Comparison of ENCODE assay signal across 14 cellular contexts in the genomic region with DNA sequence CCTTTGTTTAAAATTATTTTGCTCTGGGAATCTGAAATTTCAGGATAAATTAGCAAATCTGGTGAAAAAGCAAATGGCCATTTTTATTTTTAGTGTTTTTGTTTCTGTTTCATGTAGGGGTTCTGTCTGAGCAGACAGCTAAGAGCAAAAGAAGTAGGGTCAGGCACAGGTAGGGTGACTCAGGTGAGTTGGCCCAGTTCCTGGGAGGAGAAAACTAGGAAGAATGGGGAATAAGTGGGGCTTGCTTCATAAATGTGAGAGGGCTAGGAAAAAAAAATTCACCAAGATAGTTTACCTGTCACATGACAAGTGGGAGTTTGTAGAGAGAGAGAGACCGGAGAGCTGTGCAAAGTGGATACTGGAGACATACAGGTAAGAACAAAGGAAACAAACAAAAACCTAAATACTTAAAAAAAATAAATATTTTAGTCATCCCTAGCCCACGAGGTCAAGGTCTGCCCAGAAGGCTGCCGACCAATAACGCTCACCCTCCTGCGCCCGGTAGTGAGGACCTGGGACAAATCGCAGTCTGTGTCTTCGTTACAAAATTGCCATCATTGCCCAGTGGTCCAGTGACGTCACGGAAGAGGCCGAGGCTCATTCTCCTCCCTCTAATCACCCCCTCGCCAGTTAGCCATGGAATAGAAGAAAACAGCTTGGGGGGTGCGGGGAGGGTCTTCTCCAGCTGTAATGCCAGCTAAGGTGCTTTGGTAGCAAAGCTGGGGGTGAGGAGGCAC. TPM values are rescaled to one million over a fixed set of nuclear protein-coding genes. Genes with fewer than 3 reads are reported as not detected.
DNase-seq lines count a peak whose midpoint lies in the region; ATAC-seq and TF ChIP-seq lines count a peak whose summit lies in the region.
"Had no signal": no experiment of that assay in that cellular context is flagged by ENCODE, and none has a peak within 500 bp of the region (broad histone marks: within the 10 kb centered on the region; RNA-seq: fewer than 3 reads in every experiment).

No MANE protein-coding gene starts in this region.

- H3K9me3 ChIP-seq in Peyer's patch (no peaks in the 10 kb centered on the region), mucosa of stomach (ENCODE audit: control insufficient read depth, low read length) (no peaks in the 10 kb centered on the region), thyroid gland (no peaks in the 10 kb centered on the region)

- H3K4me1 Mint-ChIP-seq in endothelial cell (ENCODE audit: unreplicated experiment): peaks cover 47% of the 10 kb centered on the region

- H3K4me3 ChIP-seq in Peyer's patch: peak overlapping the region; percentile 17 to 56 (median 44)
- peak overlapping the region; percentile 43 for H3K4me3 ChIP-seq in mucosa of stomach (ENCODE audit: low read length)
- peak overlapping the region in 2 of 3 donors; percentile 3 to 53 for H3K4me3 ChIP-seq in thyroid gland (replicated peaks in 1 of 3)

- H3K36me3 Mint-ChIP-seq in endothelial cell (ENCODE audit: low read depth, unreplicated experiment): peaks cover 7% of the 10 kb centered on the region

- H3K4me1 ChIP-seq in Peyer's patch (peaks cover 0 to 36% (median 0%) of the 10 kb centered on the region in 4 donors), mucosa of stomach (ENCODE audit: control insufficient read depth, insufficient read depth, low read length) (peaks cover 49% of the 10 kb centered on the region), thyroid gland (peaks cover 24 to 47% of the 10 kb centered on the region in 2 donors)

- H3K27me3 ChIP-seq in Peyer's patch (peaks cover 0 to 12% of the 10 kb centered on the region in 2 donors), mucosa of stomach (ENCODE audit: control insufficient read depth, insufficient read depth, low read length) (peaks cover 4% of the 10 kb centered on the region), thyroid gland (no peaks in the 10 kb centered on the region)

- intact Hi-C loops in thyroid gland (cut with DNase I): loop anchor here (10.0 kb wide), 1 partner anchor 298 kb away; no protein-coding TSS in a partner anchor

- peak overlapping the region; percentile 35 for H3K9ac ChIP-seq in mucosa of stomach (ENCODE audit: low read length)

- TF ChIP-seq CTCF in Peyer's patch (IDR thresholded peaks at IDR 0.05) (no peak), endothelial cell (IDR thresholded peaks at IDR 0.05; ENCODE audit: unreplicated experiment) (no peak), thyroid gland (IDR thresholded peaks at IDR 0.05) (no peak)

- peak overlapping the region; percentile 96 for H3K4me3 Mint-ChIP-seq in endothelial cell (ENCODE audit: unreplicated experiment)

- H3K36me3 ChIP-seq in Peyer's patch (no peaks in the 10 kb centered on the region), mucosa of stomach (ENCODE audit: control insufficient read depth, insufficient read depth, low read length) (no peaks in the 10 kb centered on the region), thyroid gland (no peaks in the 10 kb centered on the region)

- H3K27me3 Mint-ChIP-seq in endothelial cell (ENCODE audit: unreplicated experiment): peaks cover 12% of the 10 kb centered on the region

- peak overlapping the region; percentile 32 for H3K27ac Mint-ChIP-seq in endothelial cell (ENCODE audit: unreplicated experiment)

- H3K27ac ChIP-seq in Peyer's patch (no peak overlapping the region), thyroid gland (peak overlapping the region; percentile 11 to 88 (median 85))

- DNase-seq in Peyer's patch (no peak), endothelial cell (ENCODE audit: low spot score) (no peak), thyroid gland (peak; percentile 69 to 70)
- DNase-seq: activated CD4-positive, CD25-positive, alpha-beta regulatory T cell treated with anti-CD3 and anti-CD28 coated beads, Interleukin-2, amount 50 U/mL, for 72 hours; activated gamma-delta T cell treated with Interleukin-2 at 50 U/mL for 16 hours; effector memory CD4-positive, alpha-beta T cell; kidney glomerular epithelial cell; NCI-H2081 treated with DMSO at 0.1 percent for 48 hours; SHP77 had no signal

- ATAC-seq in GM21529 (IDR thresholded peaks at IDR 0.05; ENCODE audit: unreplicated experiment): no peak
- ATAC-seq in GM19395 (IDR thresholded peaks at IDR 0.05; ENCODE audit: unreplicated experiment): no peak
- ATAC-seq in HG03108 (IDR thresholded peaks at IDR 0.05; ENCODE audit: unreplicated experiment): no peak

- WGBS in thyroid gland, 2 donors: 44 to 53% methylated on average over 13 of the region's 13 CpGs

- peaks cover 4% of the 10 kb centered on the region for H3K9me3 Mint-ChIP-seq in endothelial cell (ENCODE audit: unreplicated experiment)

- TF ChIP-seq POLR2A in Peyer's patch (IDR thresholded peaks at IDR 0.05): no peak
- TF ChIP-seq POLR2A in thyroid gland (IDR thresholded peaks at IDR 0.05): no peak

RNA-seq across cellular contexts. Expression of a gene that starts 2.3 kb away (rescaled TPM):
- 10 to 100 TPM in 3 of 4 donors, 1 to 10 TPM in 1; 7.9 to 31.4 (median 12.9) TPM for total RNA-seq in Peyer's patch
- total RNA-seq in endothelial cell (ENCODE audit: unreplicated experiment): 90.4 TPM
- 10 to 100 TPM; 30.4 to 78.5 (median 72.2) TPM for total RNA-seq in thyroid gland

RNA-seq across cellular contexts. Expression of a gene that starts 12.1 kb away (rescaled TPM):
- total RNA-seq in Peyer's patch (not detected), endothelial cell (ENCODE audit: unreplicated experiment) (not detected), thyroid gland (not detected)
- total RNA-seq: temporal lobe had no signal

RNA-seq across cellular contexts. Expression of a gene that starts 39.0 kb away (rescaled TPM):
- total RNA-seq in Peyer's patch (10 to 100 TPM in 2 of 4 donors, 1 to 10 TPM in 2; 3.7 to 16.5 (median 9.7) TPM), endothelial cell (ENCODE audit: unreplicated experiment) (139 TPM), thyroid gland (10 to 100 TPM; 13.6 to 53.8 (median 24.0) TPM)

Comparison
In these comparisons a context has a peak if more than half of its experiments do, and no peak if none do; other contexts are left out.
1. DNase-seq: peak in thyroid gland (2 of 2); none in Peyer's patch (0 of 3) and endothelial cell (single experiment).
2. H3K27ac ChIP-seq: peak in thyroid gland (3 of 3); none in Peyer's patch (0 of 4).
3. Peak in every context shown above with its lines, with median percentiles within 50 percentile points of each other: H3K4me3 ChIP-seq.